ENCODE assay signal across 21 cellular contexts in genomic region chr1:59494145-59494824, GRCh38.
DNase-seq lines count a peak whose midpoint lies in the region; ATAC-seq and TF ChIP-seq lines count a peak whose summit lies in the region.
"Had no signal": no experiment of that assay in that cellular context is flagged by ENCODE, and none has a peak within 500 bp of the region (broad histone marks: within the 10 kb centered on the region; RNA-seq: fewer than 3 reads in every experiment).

No MANE protein-coding gene starts in this region.

- peaks cover 0 to 9% of the 10 kb centered on the region in 2 donors for H3K9me3 Mint-ChIP-seq in stimulated activated naive CD8-positive, alpha-beta T cell treated with anti-CD3 and anti-CD28 coated beads, Interleukin-15, amount 100 ng/mL, for 72 hours
- no peaks in the 10 kb centered on the region for H3K9me3 Mint-ChIP-seq in endothelial cell (ENCODE audit: unreplicated experiment)
- H3K9me3 Mint-ChIP-seq: activated T-helper 17 cell treated with anti-CD3 and anti-CD28 coated beads, Interleukin-2, amount 50 U/mL, for 72 hours had no signal

- H3K4me1 ChIP-seq in left ventricle myocardium inferior = peaks cover 16% of the 10 kb centered on the region
- H3K4me1 ChIP-seq: HAP-1 had no signal

- no peak overlapping the region for H3K4me3 Mint-ChIP-seq in stimulated activated naive CD8-positive, alpha-beta T cell treated with anti-CD3 and anti-CD28 coated beads, Interleukin-15, amount 100 ng/mL, for 72 hours
- H3K4me3 Mint-ChIP-seq in endothelial cell (ENCODE audit: unreplicated experiment) = no peak overlapping the region
- H3K4me3 Mint-ChIP-seq: activated T-helper 17 cell treated with anti-CD3 and anti-CD28 coated beads, Interleukin-2, amount 50 U/mL, for 72 hours; mesothelial cell of epicardium; neural crest cell had no signal

- in situ Hi-C loops in GM13977 (cut with MboI; ENCODE audit: low pct_unique_long_range_greater_than_20kb, low sequenced_read_pairs, unreplicated experiment) = no loop called here

- no peaks in the 10 kb centered on the region for H3K27me3 ChIP-seq in left ventricle myocardium inferior (ENCODE audit: low read depth)
- H3K27me3 ChIP-seq: suprapubic skin had no signal

- DNase-seq in left cardiac atrium (no peak), left ventricle myocardium inferior (no peak), SKM-1 treated with dmso at 0.1 percent for 144 hours (lab: John Stamatoyannopoulos, UW; ENCODE audit: unreplicated experiment) (peak; percentile 55), fibroblast of villous mesenchyme (ENCODE audit: low read depth) (peak; percentile 68), GM10266 (ENCODE audit: extremely low spot score) (no peak), endothelial cell (ENCODE audit: low spot score) (no peak), GM13977 (ENCODE audit: low spot score) (no peak)
- DNase-seq in stimulated activated naive CD8-positive, alpha-beta T cell treated with anti-CD3 and anti-CD28 coated beads, Interleukin-15, amount 100 ng/mL, for 72 hours = no peak
- DNase-seq: activated CD8-positive, alpha-beta memory T cell treated with anti-CD3 and anti-CD28 coated beads for 24 hours; GF-D8; islet precursor cell; NCI-H187 treated with DMSO at 0.1 percent for 48 hours; NCI-H524 treated with DMSO at 0.1 percent for 48 hours; stimulated activated CD4-positive, alpha-beta T cell treated with anti-CD3 and anti-CD28 coated beads, Interleukin-1b, Interleukin-23, amount 100 ng/mL, for 48 hours had no signal

- H3K27ac Mint-ChIP-seq in stimulated activated naive CD8-positive, alpha-beta T cell treated with anti-CD3 and anti-CD28 coated beads, Interleukin-15, amount 100 ng/mL, for 72 hours = peak overlapping the region in 1 of 2 donors; percentile 84
- H3K27ac Mint-ChIP-seq in endothelial cell (ENCODE audit: unreplicated experiment) = no peak overlapping the region
- H3K27ac Mint-ChIP-seq: activated T-helper 17 cell treated with anti-CD3 and anti-CD28 coated beads, Interleukin-2, amount 50 U/mL, for 72 hours; mesothelial cell of epicardium had no signal

- ATAC-seq in left cardiac atrium = peak; percentile 75 to 79
- ATAC-seq in stimulated activated naive CD8-positive, alpha-beta T cell treated with anti-CD3 and anti-CD28 coated beads, Interleukin-15, amount 100 ng/mL, for 72 hours = peak; percentile 56
- ATAC-seq: activated T-helper 17 cell treated with anti-CD3 and anti-CD28 coated beads, Interleukin-2, amount 50 U/mL, for 72 hours; Panc1 had no signal

- H3K36me3 ChIP-seq in left ventricle myocardium inferior = no peaks in the 10 kb centered on the region
- H3K36me3 ChIP-seq: HAP-1, suprapubic skin had no signal

- H3K9me3 ChIP-seq in left ventricle myocardium inferior (replicated peaks) = peaks cover 13% of the 10 kb centered on the region
- H3K9me3 ChIP-seq: HAP-1, suprapubic skin had no signal

- peaks cover 26% of the 10 kb centered on the region for H3K4me1 Mint-ChIP-seq in stimulated activated naive CD8-positive, alpha-beta T cell treated with anti-CD3 and anti-CD28 coated beads, Interleukin-15, amount 100 ng/mL, for 72 hours
- peaks cover 11% of the 10 kb centered on the region for H3K4me1 Mint-ChIP-seq in endothelial cell (ENCODE audit: unreplicated experiment)
- H3K4me1 Mint-ChIP-seq: activated T-helper 17 cell treated with anti-CD3 and anti-CD28 coated beads, Interleukin-2, amount 50 U/mL, for 72 hours; neural crest cell had no signal

- peaks cover 8% of the 10 kb centered on the region for H3K27me3 Mint-ChIP-seq in stimulated activated naive CD8-positive, alpha-beta T cell treated with anti-CD3 and anti-CD28 coated beads, Interleukin-15, amount 100 ng/mL, for 72 hours
- peaks cover 2% of the 10 kb centered on the region for H3K27me3 Mint-ChIP-seq in endothelial cell (ENCODE audit: unreplicated experiment)
- H3K27me3 Mint-ChIP-seq: activated T-helper 17 cell treated with anti-CD3 and anti-CD28 coated beads, Interleukin-2, amount 50 U/mL, for 72 hours had no signal

- H3K4me3 ChIP-seq in left ventricle myocardium inferior = no peak overlapping the region
- H3K4me3 ChIP-seq in fibroblast of villous mesenchyme (ENCODE audit: low read depth, low read length) = no peak overlapping the region
- H3K4me3 ChIP-seq: HAP-1, suprapubic skin had no signal

- intact Hi-C loops in left cardiac atrium (cut with DNase I) (no loop called here), left ventricle myocardium inferior (cut with micrococcal nuclease) (no loop called here)

- peaks cover 5% of the 10 kb centered on the region for H3K36me3 Mint-ChIP-seq in endothelial cell (ENCODE audit: low read depth, unreplicated experiment)

- TF ChIP-seq CTCF in left ventricle myocardium inferior (IDR thresholded peaks at IDR 0.05; ENCODE audit: borderline replicate concordance) = no peak
- TF ChIP-seq CTCF in fibroblast of villous mesenchyme (IDR thresholded peaks at IDR 0.05; ENCODE audit: insufficient read depth, low read depth, low read length) = no peak
- TF ChIP-seq CTCF in GM10266 (IDR thresholded peaks at IDR 0.05; ENCODE audit: control insufficient read depth, insufficient read depth, low read depth, missing control alignments) = no peak
- no peak for TF ChIP-seq CTCF in endothelial cell (IDR thresholded peaks at IDR 0.05; ENCODE audit: unreplicated experiment)
- no peak for TF ChIP-seq CTCF in GM13977 (IDR thresholded peaks at IDR 0.05; ENCODE audit: extremely low read depth, insufficient read depth, missing control alignments)

- no peak overlapping the region for H3K27ac ChIP-seq in left ventricle myocardium inferior (replicated peaks)
- H3K27ac ChIP-seq: suprapubic skin, VCaP had no signal

Comparison
In these comparisons a context has a peak if more than half of its experiments do, and no peak if none do; other contexts are left out.
1. DNase-seq: peak in SKM-1 treated with dmso at 0.1 percent for 144 hours (single experiment) and fibroblast of villous mesenchyme (single experiment); none in left cardiac atrium (single experiment), left ventricle myocardium inferior (single experiment), stimulated activated naive CD8-positive, alpha-beta T cell treated with anti-CD3 and anti-CD28 coated beads, Interleukin-15, amount 100 ng/mL, for 72 hours (0 of 2), GM10266 (single experiment), endothelial cell (single experiment) and GM13977 (single experiment).